ENCODE assay signal across 1 cellular context in genomic region chr1:12717301-12717838, GRCh38.
A peak's percentile ranks its signal among the peaks of the same experiment; 100 is the strongest.
TF ChIP-seq lines count a peak whose summit lies in the region.

No MANE protein-coding gene starts in this region.

TF ChIP-seq in H1, 55 proteins besides CTCF, POLR2A, EP300 and RAD21:
- TF ChIP-seq CEBPB (IDR thresholded peaks at IDR 0.05; ENCODE audit: low read depth, low read length) (peak; percentile 54; the same call in 1 of the 2 replicates), ATF3 (IDR thresholded peaks at IDR 0.05; ENCODE audit: insufficient read depth, low read depth, low read length) (no peak)
